23 cellular contexts compared by ENCODE assay signal in the genomic region with DNA sequence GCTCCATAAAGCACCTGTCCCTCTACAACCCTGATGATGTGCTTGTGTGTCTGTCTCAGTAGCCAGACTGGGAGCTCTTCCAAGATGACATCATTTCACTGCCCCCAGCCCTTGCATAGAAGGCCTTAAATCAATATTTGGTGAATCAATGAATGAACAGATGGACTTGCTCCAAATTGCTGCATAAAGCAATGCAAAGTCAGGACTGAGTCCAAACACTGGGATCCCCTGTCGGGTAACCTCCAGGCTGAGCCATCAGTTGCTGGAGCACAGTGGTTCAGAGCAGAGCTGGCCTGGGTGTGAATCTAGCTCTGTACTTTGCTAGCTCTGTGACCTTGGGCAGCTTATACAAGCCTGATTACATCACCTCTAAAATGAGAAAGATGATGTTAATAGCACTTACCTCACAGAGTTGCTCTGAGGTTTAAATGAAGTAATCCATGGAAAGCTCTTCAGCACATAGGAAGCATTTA.
DNase-seq lines count a peak whose midpoint lies in the region; ATAC-seq, FAIRE-seq and TF ChIP-seq lines count a peak whose summit lies in the region.
"Had no signal": no experiment of that assay in that cellular context is flagged by ENCODE, and none has a peak within 500 bp of the region (broad histone marks: within the 10 kb centered on the region; RNA-seq: fewer than 3 reads in every experiment).

No MANE protein-coding gene starts in this region.

- H3K36me3 ChIP-seq in heart left ventricle, result no peaks in the 10 kb centered on the region
- H3K36me3 ChIP-seq in right atrium auricular region, result no peaks in the 10 kb centered on the region
- no peaks in the 10 kb centered on the region for H3K36me3 ChIP-seq in bronchial epithelial cell (ENCODE audit: control insufficient read depth, insufficient read depth, low read length)
- H3K36me3 ChIP-seq: esophagus squamous epithelium, thoracic aorta had no signal

- peaks cover 3% of the 10 kb centered on the region for H3K36me3 Mint-ChIP-seq in effector memory CD8-positive, alpha-beta T cell (ENCODE audit: insufficient read depth)
- H3K36me3 Mint-ChIP-seq: activated naive CD4-positive, alpha-beta T cell treated with anti-CD3 and anti-CD28 coated beads, Interleukin-2, amount 50 U/mL, for 24 hours; naive thymus-derived CD4-positive, alpha-beta T cell; stimulated activated effector memory CD8-positive, alpha-beta T cell treated with anti-CD3 and anti-CD28 coated beads, Interleukin-12 subunit alpha, Interleukin-12 subunit beta, amount 100 ng/mL, for 72 hours had no signal

- DNase-seq in heart left ventricle (no peak), right atrium auricular region (ENCODE audit: low spot score) (no peak), NCI-H345 (lab: John Stamatoyannopoulos, UW) (peak; percentile 90), bronchial epithelial cell (ENCODE audit: low read depth) (no peak), posterior vena cava (ENCODE audit: low spot score) (no peak)
- DNase-seq in effector memory CD8-positive, alpha-beta T cell, result no peak
- no peak for DNase-seq in activated CD4-positive, CD25-positive, alpha-beta regulatory T cell treated with anti-CD3 and anti-CD28 coated beads, Interleukin-2, amount 50 U/mL, for 72 hours
- DNase-seq in stimulated activated CD4-positive, alpha-beta T cell treated with anti-CD3 and anti-CD28 coated beads, Interleukin-4, amount 100 ng/mL, for 24 hours, result no peak
- DNase-seq: activated CD8-positive, alpha-beta memory T cell treated with anti-CD3 and anti-CD28 coated beads for 24 hours; activated T-cell treated with anti-CD3 and anti-CD28 coated beads, Interleukin-2, amount 50 U/mL, for 4 hours; aorta; C1 segment of cervical spinal cord; esophagus squamous epithelium; kidney glomerular epithelial cell; mesenchymal stem cell; naive thymus-derived CD4-positive, alpha-beta T cell; NCI-H226 had no signal

- H3K27me3 ChIP-seq in heart left ventricle (no peaks in the 10 kb centered on the region), right atrium auricular region (no peaks in the 10 kb centered on the region), bronchial epithelial cell (ENCODE audit: control insufficient read depth, insufficient read depth, low read length) (peaks cover 3% of the 10 kb centered on the region)

- H3K27ac Mint-ChIP-seq in effector memory CD8-positive, alpha-beta T cell, result no peak overlapping the region
- H3K27ac Mint-ChIP-seq: activated naive CD4-positive, alpha-beta T cell treated with anti-CD3 and anti-CD28 coated beads, Interleukin-2, amount 50 U/mL, for 24 hours; naive thymus-derived CD4-positive, alpha-beta T cell; stimulated activated effector memory CD8-positive, alpha-beta T cell treated with anti-CD3 and anti-CD28 coated beads, Interleukin-12 subunit alpha, Interleukin-12 subunit beta, amount 100 ng/mL, for 72 hours had no signal

- TF ChIP-seq CTCF in heart left ventricle (IDR thresholded peaks at IDR 0.05) (no peak), right atrium auricular region (IDR thresholded peaks at IDR 0.05) (no peak), bronchial epithelial cell (IDR thresholded peaks at IDR 0.05; ENCODE audit: insufficient read depth, low read length, severe bottlenecking) (no peak)

- no peak overlapping the region for H3K27ac ChIP-seq in heart left ventricle
- no peak overlapping the region for H3K27ac ChIP-seq in right atrium auricular region
- H3K27ac ChIP-seq: esophagus squamous epithelium, KMS-11, thoracic aorta had no signal

- ATAC-seq in heart left ventricle, result peak in 3 of 4 donors; percentile 68 to 71 (median 70)
- ATAC-seq in effector memory CD8-positive, alpha-beta T cell (replicated peaks), result no peak
- ATAC-seq: activated CD4-positive, CD25-positive, alpha-beta regulatory T cell treated with anti-CD3 and anti-CD28 coated beads, Interleukin-2, amount 50 U/mL, for 24 hours; activated T-cell treated with anti-CD3 and anti-CD28 coated beads, Interleukin-2, amount 50 U/mL, for 4 hours; naive thymus-derived CD4-positive, alpha-beta T cell; stimulated activated effector memory CD8-positive, alpha-beta T cell treated with anti-CD3 and anti-CD28 coated beads, Interleukin-12 subunit alpha, Interleukin-12 subunit beta, amount 100 ng/mL, for 72 hours had no signal

- H3K4me3 Mint-ChIP-seq in effector memory CD8-positive, alpha-beta T cell, result no peak overlapping the region
- H3K4me3 Mint-ChIP-seq: activated naive CD4-positive, alpha-beta T cell treated with anti-CD3 and anti-CD28 coated beads, Interleukin-2, amount 50 U/mL, for 24 hours; activated T-cell treated with anti-CD3 and anti-CD28 coated beads, Interleukin-2, amount 50 U/mL, for 4 hours; naive thymus-derived CD4-positive, alpha-beta T cell; stimulated activated effector memory CD8-positive, alpha-beta T cell treated with anti-CD3 and anti-CD28 coated beads, Interleukin-12 subunit alpha, Interleukin-12 subunit beta, amount 100 ng/mL, for 72 hours had no signal

- H3K9me3 Mint-ChIP-seq in effector memory CD8-positive, alpha-beta T cell, result peaks cover 0 to 2% of the 10 kb centered on the region in 2 donors
- H3K9me3 Mint-ChIP-seq: stimulated activated effector memory CD8-positive, alpha-beta T cell treated with anti-CD3 and anti-CD28 coated beads, Interleukin-12 subunit alpha, Interleukin-12 subunit beta, amount 100 ng/mL, for 72 hours had no signal

- H3K4me1 Mint-ChIP-seq in effector memory CD8-positive, alpha-beta T cell (ENCODE audit: low read depth in 2 of 2), result no peaks in the 10 kb centered on the region
- H3K4me1 Mint-ChIP-seq: activated naive CD4-positive, alpha-beta T cell treated with anti-CD3 and anti-CD28 coated beads, Interleukin-2, amount 50 U/mL, for 24 hours; stimulated activated effector memory CD8-positive, alpha-beta T cell treated with anti-CD3 and anti-CD28 coated beads, Interleukin-12 subunit alpha, Interleukin-12 subunit beta, amount 100 ng/mL, for 72 hours had no signal

- intact Hi-C loops in heart left ventricle (cut with DNase I) (loop anchor here in 3 of 10 donors (5.0 to 10.0 kb wide), 2 partner anchors 589 to 926 kb away; no protein-coding TSS in a partner anchor), posterior vena cava (cut with DNase I) (loop anchor here in 1 of 2 donors (10.0 kb wide), 1 partner anchor 186 kb away; no protein-coding TSS in a partner anchor)

- H3K4me1 ChIP-seq in heart left ventricle (peaks cover 0 to 6% (median 0%) of the 10 kb centered on the region in 12 donors), right atrium auricular region (no peaks in the 10 kb centered on the region)
- H3K4me1 ChIP-seq: esophagus squamous epithelium had no signal

- FAIRE-seq in bronchial epithelial cell (lab: Jason Lieb, UNC), result peak; percentile 23
- FAIRE-seq: H54 had no signal

- H3K4me3 ChIP-seq in heart left ventricle (no peak overlapping the region), right atrium auricular region (no peak overlapping the region), bronchial epithelial cell (ENCODE audit: low read depth, low read length) (no peak overlapping the region)
- H3K4me3 ChIP-seq: esophagus squamous epithelium, thoracic aorta had no signal

- peaks cover 0 to 8% (median 0%) of the 10 kb centered on the region in 12 donors for H3K9me3 ChIP-seq in heart left ventricle
- no peaks in the 10 kb centered on the region for H3K9me3 ChIP-seq in right atrium auricular region
- H3K9me3 ChIP-seq: esophagus squamous epithelium, thoracic aorta had no signal

- H3K27me3 Mint-ChIP-seq in effector memory CD8-positive, alpha-beta T cell, result peaks cover 36 to 62% of the 10 kb centered on the region in 2 donors

- no peak for TF ChIP-seq POLR2A in heart left ventricle (IDR thresholded peaks at IDR 0.05)

- 77 to 100% (median 79%) methylated on average over 1 of the region's 1 CpG for WGBS in heart left ventricle, 4 donors
